22 cellular contexts compared by ENCODE assay signal in the genomic region with DNA sequence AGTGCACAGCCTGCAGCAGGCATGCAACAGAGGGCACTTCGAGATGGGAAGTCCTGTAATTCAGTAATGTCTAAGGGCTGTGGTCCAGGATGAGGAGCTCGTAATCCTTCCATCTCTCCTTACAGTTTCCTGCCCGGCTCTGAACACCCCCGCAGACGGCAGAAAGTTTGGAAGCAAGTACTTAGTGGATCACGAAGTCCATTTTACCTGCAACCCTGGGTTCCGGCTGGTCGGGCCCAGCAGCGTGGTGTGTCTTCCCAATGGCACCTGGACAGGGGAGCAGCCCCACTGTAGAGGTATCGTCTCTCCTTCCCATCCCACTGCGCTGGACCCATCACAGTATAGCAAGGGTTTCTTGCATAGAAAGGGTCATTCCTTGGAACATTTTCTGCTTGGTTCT. TPM values are rescaled to one million over a fixed set of nuclear protein-coding genes. Genes with fewer than 3 reads are reported as not detected.
DNase-seq lines count a peak whose midpoint lies in the region; ATAC-seq, FAIRE-seq and TF ChIP-seq lines count a peak whose summit lies in the region.
"Had no signal": no experiment of that assay in that cellular context is flagged by ENCODE, and none has a peak within 500 bp of the region (broad histone marks: within the 10 kb centered on the region; RNA-seq: fewer than 3 reads in every experiment).

No MANE protein-coding gene starts in this region.

- H3K4me1 ChIP-seq in H9 (ENCODE audit: insufficient read depth, low read length) (no peaks in the 10 kb centered on the region), upper lobe of right lung (no peaks in the 10 kb centered on the region)

- H3K23me2 ChIP-seq in H9 (ENCODE audit: insufficient read length, low read depth, low read length, poor library complexity, severe bottlenecking) = no peaks in the 10 kb centered on the region

- H3K79me2 ChIP-seq in H9 (ENCODE audit: insufficient read depth, low read length) = no peaks in the 10 kb centered on the region

- H3K4me3 ChIP-seq in upper lobe of right lung = no peak overlapping the region
- H3K4me3 ChIP-seq: BLaER1 treated with 17β-estradiol and CSF1 and Interleukin-3, amounts not matched to agents 10 nM and 100 nM; GM12878; GM23248 had no signal

- H3K9ac ChIP-seq in H9 (ENCODE audit: extremely low read depth, insufficient read length, low read length) = no peak overlapping the region
- H3K9ac ChIP-seq: BLaER1 treated with 17β-estradiol and CSF1 and Interleukin-3, amounts not matched to agents 10 nM and 100 nM; GM23248 had no signal

- no peak overlapping the region for H3K4me3 Mint-ChIP-seq in H9
- no peak overlapping the region for H3K4me3 Mint-ChIP-seq in activated T-cell treated with anti-CD3 and anti-CD28 coated beads, Interleukin-2, amount 50 U/mL, for 72 hours
- H3K4me3 Mint-ChIP-seq: CD4-positive, CD25-positive, alpha-beta regulatory T cell; CD8-positive, alpha-beta memory T cell had no signal

- H4K8ac ChIP-seq in H9 (replicated peaks; ENCODE audit: insufficient read length, low read depth, low read length) = no peak overlapping the region

- no peak overlapping the region for H3K14ac ChIP-seq in H9 (ENCODE audit: insufficient read depth, low read length)

- no peaks in the 10 kb centered on the region for H3K79me1 ChIP-seq in H9 (ENCODE audit: insufficient read depth, low read depth, low read length, poor library complexity, severe bottlenecking)

- intact Hi-C loops in upper lobe of right lung (cut with DNase I) = no loop called here

- H3K36me3 Mint-ChIP-seq in H9 (ENCODE audit: insufficient read depth in 1 of 3, low read depth in 3 of 3) = no peaks in the 10 kb centered on the region
- H3K36me3 Mint-ChIP-seq in activated T-cell treated with anti-CD3 and anti-CD28 coated beads, Interleukin-2, amount 50 U/mL, for 72 hours (ENCODE audit: insufficient read depth in 2 of 2) = no peaks in the 10 kb centered on the region
- H3K36me3 Mint-ChIP-seq: CD4-positive, CD25-positive, alpha-beta regulatory T cell; CD8-positive, alpha-beta memory T cell had no signal

- H2BK12ac ChIP-seq in H9 (ENCODE audit: insufficient read length, low read depth, low read length) = no peak overlapping the region

- H2AFZ ChIP-seq in H9 (ENCODE audit: low read length) = no peak overlapping the region
- H2AFZ ChIP-seq: GM23248 had no signal

- peaks cover 6% of the 10 kb centered on the region for H4K20me1 ChIP-seq in H9 (ENCODE audit: control insufficient read depth, insufficient read depth, insufficient read length)
- H4K20me1 ChIP-seq: BLaER1 treated with 17β-estradiol and CSF1 and Interleukin-3, amounts not matched to agents 10 nM and 100 nM had no signal

- no peak for TF ChIP-seq POLR2A in H54 (IDR thresholded peaks at IDR 0.05; ENCODE audit: low read depth, low read length)

- peaks cover 4 to 11% of the 10 kb centered on the region in 2 experiments; a peak in 3 of 4 replicates for H3K4me1 Mint-ChIP-seq in H9
- H3K4me1 Mint-ChIP-seq in activated T-cell treated with anti-CD3 and anti-CD28 coated beads, Interleukin-2, amount 50 U/mL, for 72 hours (ENCODE audit: low read depth) = peaks cover 22% of the 10 kb centered on the region

- H3K27me3 Mint-ChIP-seq in H9 (ENCODE audit: low read depth) = peaks cover 1% of the 10 kb centered on the region
- H3K27me3 Mint-ChIP-seq in activated T-cell treated with anti-CD3 and anti-CD28 coated beads, Interleukin-2, amount 50 U/mL, for 72 hours (ENCODE audit: low read depth) = no peaks in the 10 kb centered on the region
- H3K27me3 Mint-ChIP-seq: CD4-positive, CD25-positive, alpha-beta regulatory T cell had no signal

- H3K18ac ChIP-seq in H9 (ENCODE audit: insufficient read length, low read depth, low read length) = no peak overlapping the region

- no peak overlapping the region for H3K56ac ChIP-seq in H9 (ENCODE audit: insufficient read length, low read depth, low read length)

- H4K5ac ChIP-seq in H9 (ENCODE audit: insufficient read length, low read depth, low read length) = no peak overlapping the region

- no peak overlapping the region for H3K23ac ChIP-seq in H9 (ENCODE audit: insufficient read length, low read depth, low read length)

- TF ChIP-seq CTCF in H9 (conservative IDR thresholded peaks at IDR 0.05) (no peak), upper lobe of right lung (IDR thresholded peaks at IDR 0.05) (no peak)

- no peaks in the 10 kb centered on the region for H3K9me3 Mint-ChIP-seq in H9
- no peaks in the 10 kb centered on the region for H3K9me3 Mint-ChIP-seq in activated T-cell treated with anti-CD3 and anti-CD28 coated beads, Interleukin-2, amount 50 U/mL, for 72 hours
- H3K9me3 Mint-ChIP-seq: CD4-positive, CD25-positive, alpha-beta regulatory T cell; CD8-positive, alpha-beta memory T cell had no signal

- H3T11ph ChIP-seq in H9 (ENCODE audit: low read length) = no peak overlapping the region

- peak; percentile 48 for DNase-seq in activated effector memory CD4-positive, alpha-beta T cell treated with anti-CD3 and anti-CD28 coated beads, Interleukin-2, amount 50 U/mL, for 16 hours
- no peak for DNase-seq in activated effector memory CD4-positive, alpha-beta T cell treated with Interleukin-2 at 50 U/mL for 16 hours
- DNase-seq in H9 (peak; percentile 14), left lobe of liver (ENCODE audit: low spot score) (peak; percentile 34), upper lobe of right lung (peak; percentile 50), H54 (ENCODE audit: insufficient read length, low spot score) (no peak)
- no peak for DNase-seq in activated T-cell treated with anti-CD3 and anti-CD28 coated beads, Interleukin-2, amount 50 U/mL, for 72 hours
- DNase-seq: 8988T; CD4-positive, CD25-positive, alpha-beta regulatory T cell; CD8-positive, alpha-beta memory T cell; COR-L47; DMS 273 treated with DMSO at 0.1 percent for 48 hours; DMS53; DND-41; EL; GM23248; H7 had no signal

- no peak overlapping the region for H2BK120ac ChIP-seq in H9 (ENCODE audit: low read depth, low read length, poor library complexity, severe bottlenecking)

- no peak for FAIRE-seq in H54 (lab: Jason Lieb, UNC)
- FAIRE-seq: GM12878, GM19239 had no signal

- no CpG with 5 or more reads among the region's 11 CpGs for WGBS in H9 (ENCODE audit: extremely low coverage, insufficient read length, low lambda C conversion rate)

- H3K9me3 ChIP-seq in H9 (ENCODE audit: control insufficient read depth, low read depth, low read length) (no peaks in the 10 kb centered on the region), upper lobe of right lung (no peaks in the 10 kb centered on the region)

- no peaks in the 10 kb centered on the region for H3K27me3 ChIP-seq in H9 (ENCODE audit: insufficient read depth, low read length)
- no peaks in the 10 kb centered on the region for H3K27me3 ChIP-seq in upper lobe of right lung

- H2BK15ac ChIP-seq in H9 (ENCODE audit: low read depth, low read length) = no peak overlapping the region

- no peak overlapping the region for H3K4ac ChIP-seq in H9 (ENCODE audit: low read depth, low read length)

- no peak overlapping the region for H3K4me2 ChIP-seq in H9 (ENCODE audit: insufficient read depth, insufficient read length, low read length)

- H3K36me3 ChIP-seq in upper lobe of right lung = no peaks in the 10 kb centered on the region
- H3K36me3 ChIP-seq: BLaER1 treated with 17β-estradiol and CSF1 and Interleukin-3, amounts not matched to agents 10 nM and 100 nM had no signal

- no peak overlapping the region for H2AK5ac ChIP-seq in H9 (ENCODE audit: insufficient read length, low read length)

- H2BK20ac ChIP-seq in H9 (ENCODE audit: low read depth, low read length, poor library complexity, severe bottlenecking) = no peak overlapping the region

- ATAC-seq in left lobe of liver = no peak
- ATAC-seq in upper lobe of right lung = no peak
- no peak for ATAC-seq in activated T-cell treated with anti-CD3 and anti-CD28 coated beads, Interleukin-2, amount 50 U/mL, for 72 hours (replicated peaks in 1 of 2)
- ATAC-seq in HG02610 (IDR thresholded peaks at IDR 0.05; ENCODE audit: unreplicated experiment) = no peak
- ATAC-seq: GM12878 had no signal

- no peak overlapping the region for H3K27ac ChIP-seq in H9 (ENCODE audit: insufficient read length, low read depth, low read length)
- H3K27ac ChIP-seq in upper lobe of right lung = no peak overlapping the region
- H3K27ac ChIP-seq: BLaER1 treated with 17β-estradiol and CSF1 and Interleukin-3, amounts not matched to agents 10 nM and 100 nM; GM23248 had no signal

- H3K27ac Mint-ChIP-seq in H9 = no peak overlapping the region
- no peak overlapping the region for H3K27ac Mint-ChIP-seq in activated T-cell treated with anti-CD3 and anti-CD28 coated beads, Interleukin-2, amount 50 U/mL, for 72 hours

- no peak overlapping the region for H2BK5ac ChIP-seq in H9 (ENCODE audit: insufficient read length, low read length)

- no peak overlapping the region for H4K91ac ChIP-seq in H9 (ENCODE audit: insufficient read length, low read depth, low read length)

RNA-seq across cellular contexts. Expression of a gene that starts 26.7 kb away (rescaled TPM):
- total RNA-seq in H9 (2021) = 1.3 and 1.4 TPM in 2 replicates
- total RNA-seq in left lobe of liver = 5.1 TPM
- 5.4 TPM for total RNA-seq in upper lobe of right lung
- total RNA-seq in activated T-cell treated with anti-CD3 and anti-CD28 coated beads, Interleukin-2, amount 50 U/mL, for 72 hours = 10 to 100 TPM; 22.3 to 30.6 TPM
- total RNA-seq: G401 had no signal

Comparison
In these comparisons a context has a peak if more than half of its experiments do, and no peak if none do; other contexts are left out.
1. DNase-seq: peak in activated effector memory CD4-positive, alpha-beta T cell treated with anti-CD3 and anti-CD28 coated beads, Interleukin-2, amount 50 U/mL, for 16 hours (single experiment), H9 (single experiment), left lobe of liver (single experiment) and upper lobe of right lung (single experiment); none in activated effector memory CD4-positive, alpha-beta T cell treated with Interleukin-2 at 50 U/mL for 16 hours (single experiment), activated T-cell treated with anti-CD3 and anti-CD28 coated beads, Interleukin-2, amount 50 U/mL, for 72 hours (0 of 2) and H54 (single experiment).